In the genomic region with DNA sequence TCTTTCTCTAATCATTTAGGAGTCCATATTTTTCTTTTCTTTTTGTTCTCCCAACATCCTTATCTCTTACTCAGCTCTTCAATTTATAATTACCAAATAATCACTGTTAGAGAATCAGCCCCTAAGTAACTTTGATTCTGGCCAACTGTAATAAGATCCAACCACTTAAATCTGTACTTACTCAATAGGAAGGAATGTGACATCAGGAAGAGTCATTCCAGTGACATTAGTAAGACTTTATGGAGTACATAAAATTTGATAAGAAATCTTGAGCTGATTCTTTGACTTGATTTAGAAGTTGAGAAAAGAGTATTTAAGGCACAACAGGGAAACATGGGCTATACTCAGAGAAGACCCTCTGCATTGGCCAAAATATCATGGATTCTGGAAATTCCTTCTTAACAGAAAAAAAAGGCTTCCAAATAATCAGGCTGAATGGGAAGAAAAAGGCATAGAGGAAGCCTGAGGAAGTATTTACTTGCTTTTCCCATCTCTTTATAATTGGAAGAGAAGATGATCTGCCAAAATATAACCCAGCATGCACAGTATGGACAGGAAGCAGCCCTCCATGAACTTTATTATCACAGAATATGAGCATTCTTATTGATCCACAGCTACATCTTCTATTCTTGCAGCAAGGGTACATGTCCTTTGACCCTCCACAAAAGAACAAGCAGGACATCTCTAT, we compare ENCODE assay signal across 11 cellular contexts.
DNase-seq lines count a peak whose midpoint lies in the region; ATAC-seq and TF ChIP-seq lines count a peak whose summit lies in the region.
"Had no signal": no experiment of that assay in that cellular context is flagged by ENCODE, and none has a peak within 500 bp of the region (broad histone marks: within the 10 kb centered on the region; RNA-seq: fewer than 3 reads in every experiment).

No MANE protein-coding gene starts in this region.

- DNase-seq in HCEC 1CT = peak; percentile 90
- DNase-seq in foreskin fibroblast = peak; percentile 78 to 85
- DNase-seq in NCI-H345 treated with DMSO at 0.1 percent for 48 hours (lab: John Stamatoyannopoulos, UW; ENCODE audit: unreplicated experiment) = no peak
- no peak for DNase-seq in GM19238 (ENCODE audit: insufficient read length, low spot score)
- no peak for DNase-seq in head of caudate nucleus
- DNase-seq: activated CD4-positive, alpha-beta T cell treated with anti-CD3 and anti-CD28 coated beads for 1 hour; MM.1S; stimulated activated CD4-positive, alpha-beta T cell treated with anti-CD3 and anti-CD28 coated beads, Interleukin-1b, Interleukin-23, amount 100 ng/mL, for 48 hours had no signal

- intact Hi-C loops in head of caudate nucleus (cut with DNase I) = no loop called here

- peak overlapping the region; percentile 54 for H3K4me2 ChIP-seq in skeletal muscle satellite cell (ENCODE audit: low read length)

- no peak for TF ChIP-seq CTCF in foreskin fibroblast (IDR thresholded peaks at IDR 0.05; ENCODE audit: low read depth, low read length)

- no peaks in the 10 kb centered on the region for H3K36me3 ChIP-seq in skeletal muscle satellite cell (ENCODE audit: insufficient read depth, low read length)

- no peaks in the 10 kb centered on the region for H3K27me3 ChIP-seq in skeletal muscle satellite cell (ENCODE audit: control insufficient read depth, insufficient read depth, low read length)

- H3K9me3 ChIP-seq in skeletal muscle satellite cell (replicated peaks; ENCODE audit: low read length) = no peaks in the 10 kb centered on the region

- H3K4me3 ChIP-seq in foreskin fibroblast (ENCODE audit: low read depth in 1 of 2, low read length in 2 of 2) (no peak overlapping the region), skeletal muscle satellite cell (ENCODE audit: low read length) (peak overlapping the region; percentile 18)

- peak overlapping the region; percentile 49 for H3K9ac ChIP-seq in skeletal muscle satellite cell (ENCODE audit: low read depth, low read length)

- ATAC-seq in SK-N-SH treated with all-trans-retinoic acid at 6 μM for 48 hours = peak; percentile 91
- ATAC-seq in HG03469 (IDR thresholded peaks at IDR 0.05; ENCODE audit: unreplicated experiment) = no peak

- peaks cover 17% of the 10 kb centered on the region for H3K4me1 ChIP-seq in skeletal muscle satellite cell (ENCODE audit: control insufficient read depth, insufficient read depth, low read length)

TF ChIP-seq in SK-N-SH treated with all-trans-retinoic acid at 6 μM for 48 hours, 23 proteins besides CTCF, POLR2A, EP300 and RAD21:
- TF ChIP-seq CSRNP3 (CRISPR knock-in tag; IDR thresholded peaks at IDR 0.05) = no peak
- peak; percentile 53; the same call in 1 of the 2 replicates for TF ChIP-seq PATZ1 (CRISPR knock-in tag; IDR thresholded peaks at IDR 0.05; ENCODE audit: borderline replicate concordance)
- peak; percentile 95 for TF ChIP-seq ISL1 (CRISPR knock-in tag; IDR thresholded peaks at IDR 0.05)
- TF ChIP-seq, protein P1, sequence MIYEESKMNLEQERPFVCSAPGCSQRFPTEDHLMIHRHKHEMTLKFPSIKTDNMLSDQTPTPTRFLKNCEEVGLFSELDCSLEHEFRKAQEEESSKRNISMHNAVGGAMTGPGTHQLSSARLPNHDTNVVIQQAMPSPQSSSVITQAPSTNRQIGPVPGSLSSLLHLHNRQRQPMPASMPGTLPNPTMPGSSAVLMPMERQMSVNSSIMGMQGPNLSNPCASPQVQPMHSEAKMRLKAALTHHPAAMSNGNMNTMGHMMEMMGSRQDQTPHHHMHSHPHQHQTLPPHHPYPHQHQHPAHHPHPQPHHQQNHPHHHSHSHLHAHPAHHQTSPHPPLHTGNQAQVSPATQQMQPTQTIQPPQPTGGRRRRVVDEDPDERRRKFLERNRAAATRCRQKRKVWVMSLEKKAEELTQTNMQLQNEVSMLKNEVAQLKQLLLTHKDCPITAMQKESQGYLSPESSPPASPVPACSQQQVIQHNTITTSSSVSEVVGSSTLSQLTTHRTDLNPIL (CRISPR knock-in tag; IDR thresholded peaks at IDR 0.05; ENCODE audit: low read depth) = 0 out of 2 replicates have a peak, but pooled peaks have one; percentile 45
- TF ChIP-seq ZFP3 (CRISPR knock-in tag; IDR thresholded peaks at IDR 0.05) = no peak
- TF ChIP-seq TOX (CRISPR knock-in tag; IDR thresholded peaks at IDR 0.05; ENCODE audit: borderline replicate concordance) = peak; percentile 75

Comparison
In these comparisons a context has a peak if more than half of its experiments do, and no peak if none do; other contexts are left out.
1. DNase-seq: peak in HCEC 1CT (single experiment) and foreskin fibroblast (2 of 2); none in NCI-H345 treated with DMSO at 0.1 percent for 48 hours (single experiment), GM19238 (single experiment) and head of caudate nucleus (0 of 42).